In the genomic region with DNA sequence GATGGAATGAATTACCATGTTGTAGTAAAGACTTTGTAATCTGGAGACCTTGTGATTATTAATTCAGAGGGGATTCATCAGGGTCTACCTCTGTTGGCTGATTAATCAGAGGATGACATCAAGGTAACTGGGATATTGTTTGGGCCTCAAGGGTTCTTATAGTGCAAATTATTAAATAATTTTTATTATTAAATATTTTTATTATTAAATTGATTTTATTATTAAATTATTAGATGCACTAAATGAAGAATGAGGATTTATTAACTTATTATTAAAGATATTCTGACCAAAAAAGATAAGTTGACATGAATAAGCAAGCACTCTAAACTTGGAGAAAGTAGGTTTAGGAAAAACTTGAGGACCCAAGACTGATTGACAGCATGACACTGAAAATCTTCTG, we compare ENCODE assay signal across 33 cellular contexts.
DNase-seq lines count a peak whose midpoint lies in the region; ATAC-seq and TF ChIP-seq lines count a peak whose summit lies in the region.
"Had no signal": no experiment of that assay in that cellular context is flagged by ENCODE, and none has a peak within 500 bp of the region (broad histone marks: within the 10 kb centered on the region; RNA-seq: fewer than 3 reads in every experiment).

No MANE protein-coding gene starts in this region.

- no peaks in the 10 kb centered on the region for H3K9me3 ChIP-seq in OCI-LY1 (ENCODE audit: low read length)
- H3K9me3 ChIP-seq: A549, BE2C, Caco-2 had no signal

- H3K4me2 ChIP-seq in GM23338 = 0 out of 2 replicates have a peak overlapping the region, but pooled peaks have one; percentile 7
- H3K4me2 ChIP-seq in OCI-LY1 (ENCODE audit: low read length) = no peak overlapping the region
- H3K4me2 ChIP-seq: A549; BLaER1; BLaER1 treated with 17β-estradiol and CSF1 and Interleukin-3, amounts not matched to agents 10 nM and 100 nM had no signal

- no peak overlapping the region for H3K9ac ChIP-seq in OCI-LY1 (ENCODE audit: low read length)
- H3K9ac ChIP-seq: BLaER1; BLaER1 treated with 17β-estradiol and CSF1 and Interleukin-3, amounts not matched to agents 10 nM and 100 nM had no signal

- no peak overlapping the region for H3K4me3 ChIP-seq in GM23338
- no peak overlapping the region for H3K4me3 ChIP-seq in OCI-LY1 (ENCODE audit: low read depth, low read length, poor library complexity, severe bottlenecking)
- H3K4me3 ChIP-seq: A549; BLaER1; BLaER1 treated with 17β-estradiol and CSF1 and Interleukin-3, amounts not matched to agents 10 nM and 100 nM had no signal

- CTCF ChIA-PET in WTC11 (lab: Charles Lee) = no interaction called here

- no peaks in the 10 kb centered on the region for H3K9me2 ChIP-seq in GM23338 (ENCODE audit: insufficient read depth)
- H3K9me2 ChIP-seq in OCI-LY1 (ENCODE audit: low read depth, low read length) = no peaks in the 10 kb centered on the region

- TF ChIP-seq CTCF in GM23338 (conservative IDR thresholded peaks at IDR 0.05; ENCODE audit: low read depth in 2 of 2) (no peak), OCI-LY1 (IDR thresholded peaks at IDR 0.05; ENCODE audit: low read length) (no peak), WTC11 (IDR thresholded peaks at IDR 0.05) (no peak)

- POLR2A ChIA-PET in WTC11 (lab: Charles Lee) = no interaction called here

- H3K36me3 Mint-ChIP-seq in GM23338 (ENCODE audit: low read depth) = no peaks in the 10 kb centered on the region
- H3K36me3 Mint-ChIP-seq in WTC11 = no peaks in the 10 kb centered on the region
- H3K36me3 Mint-ChIP-seq: CD14-positive monocyte; CD4-positive, alpha-beta memory T cell; CD4-positive, CD25-positive, alpha-beta regulatory T cell; CD8-positive, alpha-beta T cell had no signal

- H2AFZ ChIP-seq in GM23338 (no peak overlapping the region), OCI-LY1 (ENCODE audit: low read length) (no peak overlapping the region)

- H3K79me2 ChIP-seq in GM23338 (replicated peaks; ENCODE audit: insufficient read depth) = no peaks in the 10 kb centered on the region
- peaks cover 93% of the 10 kb centered on the region for H3K79me2 ChIP-seq in OCI-LY1 (ENCODE audit: insufficient read depth, low read length)

- H3K27me3 Mint-ChIP-seq in GM23338 (ENCODE audit: insufficient read depth, low read depth, poor library complexity) (peaks cover 4% of the 10 kb centered on the region), WTC11 (ENCODE audit: low read depth) (no peaks in the 10 kb centered on the region)
- H3K27me3 Mint-ChIP-seq: B cell; CD4-positive, alpha-beta memory T cell; CD4-positive, alpha-beta T cell; CD4-positive, CD25-positive, alpha-beta regulatory T cell; CD8-positive, alpha-beta memory T cell had no signal

- H3K4me1 Mint-ChIP-seq in GM23338 (peaks cover 23% of the 10 kb centered on the region), WTC11 (peaks cover 31% of the 10 kb centered on the region)
- H3K4me1 Mint-ChIP-seq: B cell; CD14-positive monocyte; CD4-positive, alpha-beta memory T cell; CD4-positive, CD25-positive, alpha-beta regulatory T cell; CD8-positive, alpha-beta memory T cell had no signal

- H3K9me3 Mint-ChIP-seq in GM23338 = no peaks in the 10 kb centered on the region; the same call in 2 of the 3 replicates
- no peaks in the 10 kb centered on the region for H3K9me3 Mint-ChIP-seq in WTC11

- no peaks in the 10 kb centered on the region for H3K36me3 ChIP-seq in GM23338 (ENCODE audit: insufficient read depth)
- peaks cover 87% of the 10 kb centered on the region for H3K36me3 ChIP-seq in OCI-LY1 (ENCODE audit: insufficient read depth, low read length)
- H3K36me3 ChIP-seq: BE2C, BLaER1 had no signal

- H3K4me1 ChIP-seq in GM23338 (ENCODE audit: insufficient read depth) = peaks cover 35% of the 10 kb centered on the region
- H3K4me1 ChIP-seq in OCI-LY1 (ENCODE audit: insufficient read depth, low read length, severe bottlenecking) = peaks cover 40% of the 10 kb centered on the region
- H3K4me1 ChIP-seq: A549; BLaER1; BLaER1 treated with 17β-estradiol and CSF1 and Interleukin-3, amounts not matched to agents 10 nM and 100 nM; Caco-2 had no signal

- H3K27ac Mint-ChIP-seq in GM23338 (no peak overlapping the region), WTC11 (no peak overlapping the region)
- H3K27ac Mint-ChIP-seq: B cell; CD14-positive monocyte; CD4-positive, alpha-beta memory T cell; CD4-positive, alpha-beta T cell; CD4-positive, CD25-positive, alpha-beta regulatory T cell; CD8-positive, alpha-beta T cell had no signal

- no peaks in the 10 kb centered on the region for H3F3A ChIP-seq in GM23338 (replicated peaks; ENCODE audit: low read depth)
- H3F3A ChIP-seq in OCI-LY1 (ENCODE audit: insufficient read depth, low read length) = no peaks in the 10 kb centered on the region

- H4K20me1 ChIP-seq in GM23338 (replicated peaks; ENCODE audit: insufficient read depth) = no peaks in the 10 kb centered on the region
- no peaks in the 10 kb centered on the region for H4K20me1 ChIP-seq in OCI-LY1 (ENCODE audit: insufficient read depth, low read length)
- H4K20me1 ChIP-seq: BLaER1; BLaER1 treated with 17β-estradiol and CSF1 and Interleukin-3, amounts not matched to agents 10 nM and 100 nM had no signal

- H3K27me3 ChIP-seq in GM23338 (ENCODE audit: insufficient read depth) (no peaks in the 10 kb centered on the region), OCI-LY1 (ENCODE audit: insufficient read depth, low read length) (no peaks in the 10 kb centered on the region)
- H3K27me3 ChIP-seq: BE2C; BLaER1; BLaER1 treated with 17β-estradiol and CSF1 and Interleukin-3, amounts not matched to agents 10 nM and 100 nM had no signal

- H3K27ac ChIP-seq in GM23338 (ENCODE audit: low read depth) (no peak overlapping the region), OCI-LY1 (ENCODE audit: low read depth, low read length, poor library complexity, severe bottlenecking) (peak overlapping the region; percentile 4)
- H3K27ac ChIP-seq: 22Rv1; A549; BLaER1; BLaER1 treated with 17β-estradiol and CSF1 and Interleukin-3, amounts not matched to agents 10 nM and 100 nM; C4-2B had no signal

- DNase-seq in GM23338 (ENCODE audit: low spot score) (no peak), WTC11 (ENCODE audit: low spot score) (no peak), NCI-H82 treated with DMSO at 0.1 percent for 48 hours (lab: John Stamatoyannopoulos, UW; ENCODE audit: unreplicated experiment) (no peak), cerebellum (ENCODE audit: low spot score) (no peak)
- DNase-seq: 8988T; ACHN; AML-193; BE2C; C1 segment of cervical spinal cord; Caco-2; Calu3; CD4-positive, alpha-beta memory T cell; CD4-positive, alpha-beta T cell; CD4-positive, CD25-positive, alpha-beta regulatory T cell; CD8-positive, alpha-beta memory T cell; CD8-positive, alpha-beta T cell; COR-L47; DMS 273 treated with DMSO at 0.1 percent for 48 hours; DMS153; DMS53; DMS79; DMS79 treated with DMSO at 0.1 percent for 48 hours; DND-41; EL had no signal

- H3K4me3 Mint-ChIP-seq in GM23338 = no peak overlapping the region
- H3K4me3 Mint-ChIP-seq in WTC11 = no peak overlapping the region
- H3K4me3 Mint-ChIP-seq: B cell; CD14-positive monocyte; CD4-positive, alpha-beta memory T cell; CD4-positive, alpha-beta T cell; CD4-positive, CD25-positive, alpha-beta regulatory T cell; CD8-positive, alpha-beta memory T cell; CD8-positive, alpha-beta T cell had no signal

- ATAC-seq in GM23338 (no peak), WTC11 (no peak), HG03095 (IDR thresholded peaks at IDR 0.05; ENCODE audit: unreplicated experiment) (no peak)
- ATAC-seq: A549; CD8-positive, alpha-beta T cell had no signal

TF ChIP-seq in GM23338, 12 proteins besides CTCF, POLR2A, EP300 and RAD21 (continues in another document):
- TF ChIP-seq CREB1 (CRISPR knock-in tag; IDR thresholded peaks at IDR 0.05; ENCODE audit: low read depth) = no peak
- TF ChIP-seq EZH2phosphoT487 (IDR thresholded peaks at IDR 0.05; ENCODE audit: unreplicated experiment) = no peak
- no peak for TF ChIP-seq STAT1 (IDR thresholded peaks at IDR 0.05; ENCODE audit: unreplicated experiment)

TF ChIP-seq in WTC11, 78 proteins besides CTCF, POLR2A, EP300 and RAD21:
- TF ChIP-seq HMGA2 (CRISPR knock-in tag; IDR thresholded peaks at IDR 0.05) (peak; percentile 95), NFATC4 (CRISPR knock-in tag; IDR thresholded peaks at IDR 0.05) (no peak), SOX15 (CRISPR knock-in tag; IDR thresholded peaks at IDR 0.05) (no peak), ELF4 (CRISPR knock-in tag; IDR thresholded peaks at IDR 0.05; ENCODE audit: low read depth) (no peak), CREB1 (CRISPR knock-in tag; IDR thresholded peaks at IDR 0.05) (no peak), JAZF1 (CRISPR knock-in tag; IDR thresholded peaks at IDR 0.05) (no peak), NFE2L1 (CRISPR knock-in tag; IDR thresholded peaks at IDR 0.05) (no peak)
